8 cellular contexts compared by ENCODE assay signal in the genomic region with DNA sequence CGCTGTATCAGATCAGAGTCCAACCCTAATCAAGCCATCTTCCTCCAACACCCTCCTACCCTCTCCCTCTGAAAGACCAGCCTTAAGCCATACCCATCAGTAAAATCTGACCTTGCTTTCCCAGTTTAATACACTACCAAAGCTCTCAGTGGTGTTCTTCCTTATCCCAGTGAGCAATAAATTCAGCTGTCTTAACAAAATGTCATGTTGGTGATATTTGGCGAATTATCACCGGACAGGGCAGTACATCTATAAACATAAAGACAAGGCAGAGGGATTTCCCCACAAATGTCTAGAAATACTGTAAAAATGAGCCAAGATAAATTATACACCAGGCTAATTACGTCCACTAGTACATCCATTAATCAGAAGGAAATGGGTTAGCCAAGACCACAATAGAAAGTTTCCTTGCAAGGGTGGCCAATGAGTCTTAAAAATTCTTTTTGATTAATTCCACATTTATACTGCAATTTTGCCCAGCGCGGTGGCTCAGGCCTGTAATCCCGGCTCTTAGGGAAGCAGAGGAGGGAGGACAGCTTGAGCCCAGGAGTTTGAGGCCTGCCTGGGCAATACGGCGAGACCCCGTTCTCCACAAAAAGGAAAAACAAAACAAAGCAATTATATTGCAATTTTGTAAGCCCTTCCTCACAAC. TPM values are rescaled to one million over a fixed set of nuclear protein-coding genes. Genes with fewer than 3 reads are reported as not detected.
A peak's percentile ranks its signal among the peaks of the same experiment; 100 is the strongest.
DNase-seq lines count a peak whose midpoint lies in the region; ATAC-seq, FAIRE-seq and TF ChIP-seq lines count a peak whose summit lies in the region.

No MANE protein-coding gene starts in this region.

- H3K27me3 Mint-ChIP-seq in T-helper 1 cell treated with Interleukin-12 subunit alpha and Interleukin-12 subunit beta and Interleukin-4 antibody, amounts not matched to agents 30 μg/mL and 1 μg/mL, for 36 hours (ENCODE audit: low read depth) = no peaks in the 10 kb centered on the region
- no peaks in the 10 kb centered on the region for H3K27me3 Mint-ChIP-seq in activated naive CD8-positive, alpha-beta T cell

- H3K4me1 Mint-ChIP-seq in T-helper 1 cell treated with Interleukin-12 subunit alpha and Interleukin-12 subunit beta and Interleukin-4 antibody, amounts not matched to agents 30 μg/mL and 1 μg/mL, for 36 hours (ENCODE audit: low read depth) = peaks cover 48% of the 10 kb centered on the region
- peaks cover 70% of the 10 kb centered on the region for H3K4me1 Mint-ChIP-seq in activated naive CD8-positive, alpha-beta T cell (ENCODE audit: low read depth)

- peak overlapping the region; percentile 84 for H3K27ac Mint-ChIP-seq in T-helper 1 cell treated with Interleukin-12 subunit alpha and Interleukin-12 subunit beta and Interleukin-4 antibody, amounts not matched to agents 30 μg/mL and 1 μg/mL, for 36 hours
- peak overlapping the region; percentile 92 for H3K27ac Mint-ChIP-seq in activated naive CD8-positive, alpha-beta T cell

- peaks cover 7 to 8% of the 10 kb centered on the region in 2 donors for H3K4me1 ChIP-seq in kidney (ENCODE audit: control insufficient read depth in 1 of 2, insufficient read depth in 1 of 2, low read depth in 1 of 2, low read length in 2 of 2)
- H3K4me1 ChIP-seq in subcutaneous abdominal adipose tissue (ENCODE audit: control insufficient read depth in 5 of 5, insufficient read depth in 5 of 5, low read length in 5 of 5) = peaks cover 4 to 36% (median 33%) of the 10 kb centered on the region in 5 donors

- H3K36me3 ChIP-seq in kidney (ENCODE audit: control insufficient read depth in 1 of 2, insufficient read depth in 2 of 2, low read length in 2 of 2) (no peaks in the 10 kb centered on the region), subcutaneous abdominal adipose tissue (ENCODE audit: control insufficient read depth in 5 of 5, insufficient read depth in 5 of 5, low read length in 5 of 5) (peaks cover 0 to 2% (median 0%) of the 10 kb centered on the region in 5 donors)

- H3K4me3 ChIP-seq in kidney (ENCODE audit: low read length in 2 of 2) (peak overlapping the region; percentile 99 to 100), subcutaneous abdominal adipose tissue (ENCODE audit: low read depth in 1 of 5, low read length in 5 of 5) (peak overlapping the region; percentile 90 to 100 (median 98))

- DNase-seq in T-helper 1 cell = no peak
- DNase-seq in kidney = no peak
- no peak for DNase-seq in medulla oblongata (ENCODE audit: extremely low spot score)
- no peak for DNase-seq in NAMALWA (ENCODE audit: low spot score)

- peaks cover 21% of the 10 kb centered on the region for H3K36me3 Mint-ChIP-seq in T-helper 1 cell treated with Interleukin-12 subunit alpha and Interleukin-12 subunit beta and Interleukin-4 antibody, amounts not matched to agents 30 μg/mL and 1 μg/mL, for 36 hours (ENCODE audit: low read depth)
- peaks cover 13% of the 10 kb centered on the region for H3K36me3 Mint-ChIP-seq in activated naive CD8-positive, alpha-beta T cell

- no peak overlapping the region for H3K27ac ChIP-seq in kidney (ENCODE audit: low read depth in 2 of 2, low read length in 2 of 2)
- peak overlapping the region; percentile 84 for H3K27ac ChIP-seq in subcutaneous abdominal adipose tissue (ENCODE audit: low read depth, low read length)

- no peak for ATAC-seq in GM18502 (IDR thresholded peaks at IDR 0.05; ENCODE audit: poor library complexity, unreplicated experiment)

- H3K9ac ChIP-seq in kidney (ENCODE audit: low read length in 2 of 2) (peak overlapping the region; percentile 87 to 92), subcutaneous abdominal adipose tissue (ENCODE audit: low read length in 5 of 5) (peak overlapping the region; percentile 88 to 98 (median 96))

- no peaks in the 10 kb centered on the region for H3K27me3 ChIP-seq in subcutaneous abdominal adipose tissue (ENCODE audit: control insufficient read depth in 5 of 5, insufficient read depth in 4 of 5, low read length in 5 of 5)

- FAIRE-seq in kidney (lab: Jason Lieb, UNC) = no peak

- no peak for TF ChIP-seq CTCF in kidney (IDR thresholded peaks at IDR 0.05; ENCODE audit: borderline replicate concordance, extremely low read depth, insufficient read depth)

- intact Hi-C loops in kidney (cut with DNase I) = no loop called here

- H3K9me3 ChIP-seq in kidney (ENCODE audit: control insufficient read depth in 1 of 2, low read length in 2 of 2) (no peaks in the 10 kb centered on the region), subcutaneous abdominal adipose tissue (ENCODE audit: control insufficient read depth in 5 of 5, low read length in 5 of 5) (no peaks in the 10 kb centered on the region)

- no peaks in the 10 kb centered on the region for H3K9me3 Mint-ChIP-seq in T-helper 1 cell treated with Interleukin-12 subunit alpha and Interleukin-12 subunit beta and Interleukin-4 antibody, amounts not matched to agents 30 μg/mL and 1 μg/mL, for 36 hours
- H3K9me3 Mint-ChIP-seq in activated naive CD8-positive, alpha-beta T cell (ENCODE audit: low read depth) = no peaks in the 10 kb centered on the region

- peak overlapping the region; percentile 90 for H3K4me3 Mint-ChIP-seq in T-helper 1 cell treated with Interleukin-12 subunit alpha and Interleukin-12 subunit beta and Interleukin-4 antibody, amounts not matched to agents 30 μg/mL and 1 μg/mL, for 36 hours
- peak overlapping the region; percentile 96 for H3K4me3 Mint-ChIP-seq in activated naive CD8-positive, alpha-beta T cell

RNA-seq across cellular contexts. Expression of a gene that starts 0.9 kb away (rescaled TPM):
- 31.7 TPM for total RNA-seq in kidney
- 23.4 TPM for polyA plus RNA-seq in kidney (ENCODE audit: insufficient read depth, low read depth, low replicate concordance)

RNA-seq across cellular contexts. Expression of a gene that starts 1.1 kb away (rescaled TPM):
- 22.7 TPM for total RNA-seq in kidney
- 16.4 TPM for polyA plus RNA-seq in kidney (ENCODE audit: insufficient read depth, low read depth, low replicate concordance)
